ENCODE assay signal across 15 cellular contexts in the genomic region with DNA sequence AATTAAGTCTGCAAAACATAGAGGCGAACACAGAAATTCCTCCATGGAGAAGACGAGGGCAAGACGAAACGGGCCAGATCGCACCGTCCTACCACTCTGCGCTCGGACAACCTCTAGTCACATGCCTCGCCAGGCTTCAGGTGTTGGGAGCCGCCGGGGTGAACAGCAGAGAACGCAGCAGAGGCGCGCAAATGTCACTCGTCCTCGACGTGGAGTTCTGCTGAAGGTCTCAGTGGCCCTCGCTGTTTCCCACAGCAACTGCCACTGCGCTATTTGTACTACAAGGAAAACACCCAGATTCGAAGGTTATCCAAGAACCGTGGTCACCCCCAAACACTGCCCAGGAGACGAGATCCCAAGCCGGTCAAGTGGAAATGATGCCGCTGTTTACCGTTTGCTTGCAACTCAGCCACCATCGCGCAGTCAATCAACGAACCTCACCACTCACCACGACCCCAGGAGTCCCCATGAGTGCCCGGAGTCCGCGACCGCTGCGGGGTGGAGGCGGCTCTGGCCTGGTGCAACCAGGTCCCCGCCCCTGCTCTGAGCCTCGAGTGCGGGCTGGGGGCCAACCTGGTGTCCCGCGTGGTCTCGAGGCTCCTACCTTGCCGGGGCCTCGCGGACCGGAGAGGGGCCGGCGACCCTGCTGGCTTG. TPM values are rescaled to one million over a fixed set of nuclear protein-coding genes. Genes with fewer than 3 reads are reported as not detected.
DNase-seq lines count a peak whose midpoint lies in the region; ATAC-seq, FAIRE-seq and TF ChIP-seq lines count a peak whose summit lies in the region.
"Had no signal": no experiment of that assay in that cellular context is flagged by ENCODE, and none has a peak within 500 bp of the region (broad histone marks: within the 10 kb centered on the region; RNA-seq: fewer than 3 reads in every experiment).

No MANE protein-coding gene starts in this region.

- H3K79me2 ChIP-seq in H9 (ENCODE audit: insufficient read depth, low read length) (peaks cover 78% of the 10 kb centered on the region), mesendoderm (ENCODE audit: control insufficient read depth, insufficient read depth, low read length) (peaks cover 96% of the 10 kb centered on the region)

- peaks cover 24% of the 10 kb centered on the region for H3K4me1 ChIP-seq in H9 (ENCODE audit: insufficient read depth, low read length)
- H3K4me1 ChIP-seq in colonic mucosa = peaks cover 49% of the 10 kb centered on the region
- peaks cover 60% of the 10 kb centered on the region for H3K4me1 ChIP-seq in mesendoderm (ENCODE audit: control insufficient read depth, low read depth, low read length)
- H3K4me1 ChIP-seq in small intestine (ENCODE audit: control insufficient read depth in 2 of 2, insufficient read depth in 1 of 2, low read depth in 1 of 2, low read length in 1 of 2) = peaks cover 9 to 37% of the 10 kb centered on the region in 2 donors
- peaks cover 0 to 11% of the 10 kb centered on the region in 2 donors for H3K4me1 ChIP-seq in aorta (ENCODE audit: control insufficient read depth in 1 of 2, insufficient read depth in 2 of 2, low read length in 2 of 2)

- no peak for TF ChIP-seq CTCF in H9 (conservative IDR thresholded peaks at IDR 0.05)
- no peak for TF ChIP-seq CTCF in colonic mucosa (IDR thresholded peaks at IDR 0.05)

- no peak overlapping the region for H2BK20ac ChIP-seq in H9 (ENCODE audit: low read depth, low read length, poor library complexity, severe bottlenecking)

- no peak overlapping the region for H2BK12ac ChIP-seq in H9 (ENCODE audit: insufficient read length, low read depth, low read length)

- H4K8ac ChIP-seq in H9 (replicated peaks; ENCODE audit: insufficient read length, low read depth, low read length) (no peak overlapping the region), mesendoderm (ENCODE audit: low read depth, low read length) (no peak overlapping the region)

- H3K23ac ChIP-seq in H9 (ENCODE audit: insufficient read length, low read depth, low read length) = no peak overlapping the region
- H3K23ac ChIP-seq in mesendoderm (ENCODE audit: low read length) = peak overlapping the region; percentile 80

- H3K36me3 Mint-ChIP-seq in H9 (ENCODE audit: insufficient read depth in 1 of 3, low read depth in 3 of 3) = peaks cover 21 to 44% (median 34%) of the 10 kb centered on the region in 3 experiments

- no peaks in the 10 kb centered on the region; a peak in 1 of 5 replicates for H3K9me3 Mint-ChIP-seq in H9
- H3K9me3 Mint-ChIP-seq: activated naive CD4-positive, alpha-beta T cell treated with anti-CD3 and anti-CD28 coated beads for 36 hours had no signal

- H3K14ac ChIP-seq in H9 (ENCODE audit: insufficient read depth, low read length) = peak overlapping the region; percentile 67

- H3K4me2 ChIP-seq in H9 (ENCODE audit: insufficient read depth, insufficient read length, low read length) (peak overlapping the region; percentile 60), mesendoderm (ENCODE audit: low read length) (peak overlapping the region; percentile 36)

- H3K4me3 Mint-ChIP-seq in H9 = peak overlapping the region; percentile 76 to 95
- H3K4me3 Mint-ChIP-seq: activated naive CD4-positive, alpha-beta T cell treated with anti-CD3 and anti-CD28 coated beads for 36 hours had no signal

- peaks cover 90 to 92% of the 10 kb centered on the region in 2 experiments for H3K4me1 Mint-ChIP-seq in H9

- H3K23me2 ChIP-seq in H9 (ENCODE audit: insufficient read length, low read depth, low read length, poor library complexity, severe bottlenecking) = peaks cover 14% of the 10 kb centered on the region

- H3K27me3 Mint-ChIP-seq in H9 (ENCODE audit: low read depth) = no peaks in the 10 kb centered on the region

- H3T11ph ChIP-seq in H9 (ENCODE audit: low read length) = no peak overlapping the region

- no peak for FAIRE-seq in small intestine (lab: Jason Lieb, UNC)
- FAIRE-seq: colon had no signal

- DNase-seq in H9 = peak; percentile 52
- DNase-seq in colonic mucosa = no peak
- no peak for DNase-seq in mesendoderm
- DNase-seq in small intestine = no peak
- DNase-seq in aorta = no peak
- no peak for DNase-seq in C1 segment of cervical spinal cord (lab: John Stamatoyannopoulos, UW)
- DNase-seq in effector CD8-positive, alpha-beta T cell (lab: John Stamatoyannopoulos, UW) = no peak
- DNase-seq: activated naive CD4-positive, alpha-beta T cell treated with anti-CD3 and anti-CD28 coated beads for 36 hours; AML-193; foreskin melanocyte; NCI-H2171 treated with DMSO at 0.1 percent for 48 hours; OCI-M1; T-helper 2 cell had no signal

- H4K91ac ChIP-seq in H9 (ENCODE audit: insufficient read length, low read depth, low read length) = no peak overlapping the region

- H3K18ac ChIP-seq in H9 (ENCODE audit: insufficient read length, low read depth, low read length) (peak overlapping the region; percentile 12), mesendoderm (ENCODE audit: low read length) (peak overlapping the region; percentile 64)

- H3K9ac ChIP-seq in H9 (ENCODE audit: extremely low read depth, insufficient read length, low read length) (no peak overlapping the region), colonic mucosa (ENCODE audit: low read depth in 2 of 2, low read length in 2 of 2) (peak overlapping the region; percentile 35 to 65), mesendoderm (ENCODE audit: low read length) (peak overlapping the region; percentile 63)

- H3K27me3 ChIP-seq in H9 (ENCODE audit: insufficient read depth, low read length) (no peaks in the 10 kb centered on the region), colonic mucosa (no peaks in the 10 kb centered on the region), mesendoderm (ENCODE audit: insufficient read depth, low read length, poor library complexity) (no peaks in the 10 kb centered on the region), small intestine (ENCODE audit: control insufficient read depth in 2 of 2, insufficient read depth in 2 of 2, low read length in 2 of 2) (no peaks in the 10 kb centered on the region), aorta (ENCODE audit: control insufficient read depth in 1 of 2, insufficient read depth in 2 of 2, low read length in 1 of 2) (no peaks in the 10 kb centered on the region)

- H3K9me3 ChIP-seq in H9 (ENCODE audit: control insufficient read depth, low read depth, low read length) (no peaks in the 10 kb centered on the region), colonic mucosa (no peaks in the 10 kb centered on the region), small intestine (ENCODE audit: control insufficient read depth, low read depth) (no peaks in the 10 kb centered on the region), aorta (ENCODE audit: control insufficient read depth, low read length) (no peaks in the 10 kb centered on the region)

- H3K56ac ChIP-seq in H9 (ENCODE audit: insufficient read length, low read depth, low read length) = no peak overlapping the region
- H3K56ac ChIP-seq in mesendoderm (ENCODE audit: low read length) = peak overlapping the region; percentile 90

- H2AFZ ChIP-seq in H9 (ENCODE audit: low read length) = no peak overlapping the region

- H3K4me3 ChIP-seq in colonic mucosa (no peak overlapping the region), mesendoderm (ENCODE audit: low read length) (no peak overlapping the region), small intestine (ENCODE audit: low read depth in 1 of 2, low read length in 2 of 2) (peak overlapping the region in 1 of 2 donors; percentile 54), aorta (ENCODE audit: low read length in 2 of 2) (no peak overlapping the region)

- H3K27ac ChIP-seq in H9 (ENCODE audit: insufficient read length, low read depth, low read length) (no peak overlapping the region), colonic mucosa (peak overlapping the region; percentile 97), mesendoderm (ENCODE audit: low read depth, low read length) (no peak overlapping the region), small intestine (ENCODE audit: low read depth in 1 of 2, low read length in 1 of 2) (peak overlapping the region; percentile 94 to 98), aorta (ENCODE audit: low read depth in 1 of 2, low read length in 2 of 2) (no peak overlapping the region)

- intact Hi-C loops in colonic mucosa (cut with DNase I) = loop anchor here (5.0 kb wide), 1 partner anchor 49 kb away; no protein-coding TSS in a partner anchor
- intact Hi-C loops in aorta (cut with DNase I) = loop anchor here (5.0 to 10.0 kb wide), 5 partner anchors 34 to 246 kb away; no protein-coding TSS in a partner anchor

- H3K4ac ChIP-seq in H9 (ENCODE audit: low read depth, low read length) = no peak overlapping the region
- peak overlapping the region; percentile 58 for H3K4ac ChIP-seq in mesendoderm (ENCODE audit: low read depth, low read length)

- H4K20me1 ChIP-seq in H9 (ENCODE audit: control insufficient read depth, insufficient read depth, insufficient read length) = no peaks in the 10 kb centered on the region

- H3K36me3 ChIP-seq in colonic mucosa (no peaks in the 10 kb centered on the region), mesendoderm (ENCODE audit: control insufficient read depth, insufficient read depth, low read length) (peaks cover 5% of the 10 kb centered on the region), small intestine (ENCODE audit: control insufficient read depth in 2 of 2, insufficient read depth in 2 of 2, low read length in 2 of 2) (no peaks in the 10 kb centered on the region), aorta (ENCODE audit: control insufficient read depth in 1 of 2, insufficient read depth in 2 of 2, low read length in 1 of 2) (no peaks in the 10 kb centered on the region)

- ATAC-seq in aorta (ENCODE audit: low FRiP score) (no peak), GM18867 (IDR thresholded peaks at IDR 0.05; ENCODE audit: unreplicated experiment) (no peak)

- H2BK5ac ChIP-seq in H9 (ENCODE audit: insufficient read length, low read length) (no peak overlapping the region), mesendoderm (ENCODE audit: low read length) (peak overlapping the region; percentile 45)

- H2BK120ac ChIP-seq in H9 (ENCODE audit: low read depth, low read length, poor library complexity, severe bottlenecking) (no peak overlapping the region), mesendoderm (ENCODE audit: low read depth, low read length) (no peak overlapping the region)

- H2AK5ac ChIP-seq in H9 (ENCODE audit: insufficient read length, low read length) (no peak overlapping the region), mesendoderm (ENCODE audit: low read length) (peak overlapping the region; percentile 96)

- H3K79me1 ChIP-seq in H9 (ENCODE audit: insufficient read depth, low read depth, low read length, poor library complexity, severe bottlenecking) (no peaks in the 10 kb centered on the region), mesendoderm (ENCODE audit: low read length) (peaks cover 16% of the 10 kb centered on the region)

- H2BK15ac ChIP-seq in H9 (ENCODE audit: low read depth, low read length) (no peak overlapping the region; the same call in 1 of the 2 replicates), mesendoderm (replicated peaks; ENCODE audit: low read depth) (no peak overlapping the region)

- H3K27ac Mint-ChIP-seq in H9 = peak overlapping the region; percentile 77 to 95 (median 85); a peak in 6 of 7 replicates
- H3K27ac Mint-ChIP-seq: activated naive CD4-positive, alpha-beta T cell treated with anti-CD3 and anti-CD28 coated beads for 36 hours had no signal

- no peak overlapping the region for H4K5ac ChIP-seq in H9 (ENCODE audit: insufficient read length, low read depth, low read length)
- no peak overlapping the region for H4K5ac ChIP-seq in mesendoderm (ENCODE audit: low read length)

- WGBS in H9 (ENCODE audit: extremely low coverage, insufficient read length, low lambda C conversion rate) = no CpG with 5 or more reads among the region's 47 CpGs
- WGBS in mesendoderm (ENCODE audit: extremely low coverage, insufficient coverage, low lambda C conversion rate) = no CpG with 5 or more reads among the region's 47 CpGs
- WGBS in small intestine, 3 donors = 49 to 73% (median 61%) methylated on average over 47 of the region's 47 CpGs
- WGBS in aorta, 2 donors = 74 to 78% methylated on average over 47 of the region's 47 CpGs

RNA-seq across cellular contexts. Expression of a gene that starts 9.1 kb away (rescaled TPM):
- total RNA-seq in H9 (2021) (212 and 218 TPM in 2 replicates), colonic mucosa (100 to 1,000 TPM; 106 to 172 TPM), aorta (10 to 100 TPM; 85.5 to 85.7 TPM)
- 135 TPM for polyA plus RNA-seq in mesendoderm (2013, experiment 1 of 2)
- polyA plus RNA-seq in mesendoderm (2013, experiment 2 of 2) = 136 TPM
- polyA plus RNA-seq in small intestine (10 to 100 TPM; 38.1 to 52.6 (median 45.6) TPM), aorta (10 to 100 TPM; 32.4 to 51.9 TPM)

Comparison
In these comparisons a context has a peak if more than half of its experiments do, and no peak if none do; other contexts are left out.
1. H3K27ac ChIP-seq: peak in colonic mucosa (single experiment) and small intestine (2 of 2); none in H9 (single experiment), mesendoderm (single experiment) and aorta (0 of 2).